Comparison of ENCODE assay signal across 18 cellular contexts in the genomic region with DNA sequence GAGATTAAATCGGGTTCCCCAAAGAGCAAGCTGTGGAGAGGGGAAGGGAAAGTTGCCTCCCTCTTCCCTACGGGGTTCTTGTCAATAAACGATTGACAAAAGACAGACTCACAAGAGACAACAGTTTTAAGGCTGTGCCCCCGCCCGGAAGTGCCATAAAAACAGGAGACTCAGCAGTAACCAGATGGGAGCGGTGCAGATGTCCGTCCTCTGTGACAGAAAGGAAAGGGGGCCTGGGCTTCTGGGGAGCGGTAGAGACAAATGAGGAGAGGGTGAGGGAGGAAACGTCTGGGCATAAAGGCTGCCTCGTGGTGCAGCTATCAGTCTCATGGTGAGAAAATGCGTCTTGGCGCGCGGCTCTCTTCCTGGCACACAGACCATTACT. TPM values are rescaled to one million over a fixed set of nuclear protein-coding genes. Genes with fewer than 3 reads are reported as not detected.
"Had no signal": no experiment of that assay in that cellular context is flagged by ENCODE, and none has a peak within 500 bp of the region (broad histone marks: within the 10 kb centered on the region; RNA-seq: fewer than 3 reads in every experiment).

No MANE protein-coding gene starts in this region.

- DNase-seq: activated CD4-positive, alpha-beta memory T cell treated with anti-CD3 and anti-CD28 coated beads, Interleukin-2, amount 10 ng/mL, durations not matched to agents 7 days and 5 days; activated effector memory CD4-positive, alpha-beta T cell treated with Interleukin-2 at 50 U/mL for 16 hours; activated naive CD4-positive, alpha-beta T cell treated with anti-CD3 and anti-CD28 coated beads, Interleukin-2, amount 50 U/mL, for 16 hours; activated T-cell treated with anti-CD3 and anti-CD28 coated beads, Interleukin-2, amount 50 U/mL, for 4 hours; caudate nucleus; islet precursor cell; left ventricle myocardium superior; natural killer cell; stimulated activated CD4-positive, alpha-beta T cell treated with anti-CD3 and anti-CD28 coated beads, Interleukin-4, amount 100 ng/mL, for 4 hours; stimulated activated CD8-positive, alpha-beta memory T cell treated with anti-CD3 and anti-CD28 coated beads, Interleukin-4, amount 100 ng/mL, for 48 hours; stimulated activated naive CD8-positive, alpha-beta T cell treated with anti-CD3 and anti-CD28 coated beads, Interleukin-15, Interleukin-2, amounts not matched to agents 100 U/mL and 50 U/mL, for 24 hours; T-helper 1 cell; T1000; trophoblast cell had no signal

- H3K36me3 Mint-ChIP-seq: memory B cell, natural killer cell had no signal

- H3K4me1 Mint-ChIP-seq: natural killer cell had no signal

- H3K9me3 Mint-ChIP-seq: activated CD4-positive, alpha-beta memory T cell treated with anti-CD3 and anti-CD28 coated beads, Interleukin-2, amount 10 ng/mL, durations not matched to agents 7 days and 5 days; activated T-cell treated with anti-CD3 and anti-CD28 coated beads, Interleukin-2, amount 50 U/mL, for 4 hours; memory B cell; natural killer cell had no signal

- ATAC-seq: activated T-cell treated with anti-CD3 and anti-CD28 coated beads, Interleukin-2, amount 50 U/mL, for 4 hours; left ventricle myocardium superior; natural killer cell; right cardiac atrium; stimulated activated naive CD8-positive, alpha-beta T cell treated with anti-CD3 and anti-CD28 coated beads, Interleukin-15, Interleukin-2, amounts not matched to agents 100 U/mL and 50 U/mL, for 24 hours had no signal

- H3K27ac Mint-ChIP-seq: activated CD4-positive, alpha-beta memory T cell treated with anti-CD3 and anti-CD28 coated beads, Interleukin-2, amount 10 ng/mL, durations not matched to agents 7 days and 5 days; memory B cell; natural killer cell had no signal

- H3K4me3 Mint-ChIP-seq: activated CD4-positive, alpha-beta memory T cell treated with anti-CD3 and anti-CD28 coated beads, Interleukin-2, amount 10 ng/mL, durations not matched to agents 7 days and 5 days; activated T-cell treated with anti-CD3 and anti-CD28 coated beads, Interleukin-2, amount 50 U/mL, for 4 hours; memory B cell; natural killer cell had no signal

RNA-seq across cellular contexts. Expression of a gene that starts 5.9 kb away (rescaled TPM):
- total RNA-seq: esophagus muscularis mucosa, omental fat pad had no signal
